Comparison of ENCODE assay signal across 12 cellular contexts in the genomic region with DNA sequence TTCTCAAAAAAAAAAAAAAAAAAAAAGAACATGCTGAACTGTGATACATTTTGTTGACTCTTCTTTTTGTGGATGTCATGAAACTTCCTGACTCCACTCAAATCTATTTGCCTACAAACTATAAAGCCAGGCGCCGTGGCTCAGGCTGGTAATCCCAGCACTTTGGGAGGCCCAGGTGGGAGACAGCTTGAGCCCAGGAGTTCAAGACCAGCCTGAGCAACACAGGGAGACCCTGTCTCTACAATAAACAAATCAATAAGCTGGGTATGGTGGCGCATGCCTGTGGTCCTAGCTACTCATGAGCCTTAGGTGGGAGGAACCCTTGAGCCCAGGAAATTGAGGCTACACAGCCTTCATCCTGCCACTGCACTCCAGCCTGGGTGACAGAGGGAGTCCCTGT. TPM values are rescaled to one million over a fixed set of nuclear protein-coding genes. Genes with fewer than 3 reads are reported as not detected.
DNase-seq lines count a peak whose midpoint lies in the region; ATAC-seq and TF ChIP-seq lines count a peak whose summit lies in the region.
"Had no signal": no experiment of that assay in that cellular context is flagged by ENCODE, and none has a peak within 500 bp of the region (broad histone marks: within the 10 kb centered on the region; RNA-seq: fewer than 3 reads in every experiment).

No MANE protein-coding gene starts in this region.

- H3F3A ChIP-seq in PC-3 (ENCODE audit: low read length, unreplicated experiment) = peaks cover 32% of the 10 kb centered on the region

- H4K91ac ChIP-seq in neuronal stem cell (ENCODE audit: low read depth, low read length, poor library complexity) = no peak overlapping the region

- H2AFZ ChIP-seq in PC-3 (ENCODE audit: low read length) (no peak overlapping the region), neuronal stem cell (ENCODE audit: low read length) (no peak overlapping the region)

- peaks cover 20% of the 10 kb centered on the region for H3K36me3 Mint-ChIP-seq in activated CD4-positive, alpha-beta T cell treated with anti-CD3 and anti-CD28 coated beads, Interleukin-2, amount 10 ng/mL, durations not matched to agents 7 days and 5 days (ENCODE audit: low read depth)
- peaks cover 36% of the 10 kb centered on the region for H3K36me3 Mint-ChIP-seq in nephron (ENCODE audit: low read depth)

- peaks cover 29% of the 10 kb centered on the region for H3K36me3 ChIP-seq in PC-3 (ENCODE audit: low read depth, low read length)
- H3K36me3 ChIP-seq in Peyer's patch = peaks cover 0 to 29% (median 0%) of the 10 kb centered on the region in 3 donors
- peaks cover 34 to 58% of the 10 kb centered on the region in 2 donors for H3K36me3 ChIP-seq in neuronal stem cell (replicated peaks in 1 of 2; ENCODE audit: control insufficient read depth in 2 of 2, insufficient read depth in 2 of 2, low read length in 2 of 2)

- H3K27me3 ChIP-seq in PC-3 (ENCODE audit: low read length) (no peaks in the 10 kb centered on the region), Peyer's patch (no peaks in the 10 kb centered on the region), neuronal stem cell (ENCODE audit: control insufficient read depth in 3 of 3, insufficient read depth in 3 of 3, low read depth in 1 of 3, low read length in 3 of 3) (no peaks in the 10 kb centered on the region)
- H3K27me3 ChIP-seq: body of pancreas had no signal

- no peak overlapping the region for H3K14ac ChIP-seq in neuronal stem cell (ENCODE audit: low read length)

- H2BK120ac ChIP-seq in neuronal stem cell (ENCODE audit: low read depth, low read length) = no peak overlapping the region

- peaks cover 30% of the 10 kb centered on the region for H3K4me1 Mint-ChIP-seq in activated CD4-positive, alpha-beta T cell treated with anti-CD3 and anti-CD28 coated beads, Interleukin-2, amount 10 ng/mL, durations not matched to agents 7 days and 5 days
- peaks cover 7% of the 10 kb centered on the region for H3K4me1 Mint-ChIP-seq in nephron

- 0 out of 2 replicates have a peak overlapping the region, but pooled peaks have one; percentile 37 for H3K27ac ChIP-seq in PC-3 (ENCODE audit: low read length)
- no peak overlapping the region for H3K27ac ChIP-seq in Peyer's patch
- no peak overlapping the region for H3K27ac ChIP-seq in neuronal stem cell (replicated peaks; ENCODE audit: low read length)
- H3K27ac ChIP-seq: body of pancreas had no signal

- H3K79me2 ChIP-seq in PC-3 (ENCODE audit: low read length) = peaks cover 38% of the 10 kb centered on the region

- peak; percentile 3; the same call in 1 of the 2 replicates for ATAC-seq in PC-3
- ATAC-seq: body of pancreas had no signal

- H3K27me3 Mint-ChIP-seq in activated CD4-positive, alpha-beta T cell treated with anti-CD3 and anti-CD28 coated beads, Interleukin-2, amount 10 ng/mL, durations not matched to agents 7 days and 5 days = no peaks in the 10 kb centered on the region
- H3K27me3 Mint-ChIP-seq in nephron (ENCODE audit: low read depth) = no peaks in the 10 kb centered on the region

- no peak overlapping the region for H3K23ac ChIP-seq in neuronal stem cell (ENCODE audit: low read depth, low read length, poor library complexity)

- H3K4me2 ChIP-seq in PC-3 (ENCODE audit: low read length) (no peak overlapping the region), neuronal stem cell (ENCODE audit: insufficient read depth, low read length, poor library complexity, severe bottlenecking) (no peak overlapping the region)

- no peak overlapping the region for H3K18ac ChIP-seq in neuronal stem cell (ENCODE audit: low read length)

- POLR2A ChIA-PET in activated CD4-positive, alpha-beta T cell treated with anti-CD3 and anti-CD28 coated beads, Interleukin-2, amount 10 ng/mL, durations not matched to agents 7 days and 5 days (lab: Charles Lee) = interaction anchor here (1.1 kb wide), 1 partner anchor 19 kb away, joined by 3 read pairs; no protein-coding TSS in a partner anchor
- POLR2A ChIA-PET in PC-3 (lab: Charles Lee; ENCODE audit: unreplicated experiment) = interaction anchor here (0.7 kb wide), 1 partner anchor 18 kb away, joined by 3 read pairs; no protein-coding TSS in a partner anchor

- intact Hi-C loops in PC-3 (cut with micrococcal nuclease) = loop anchor here (5.0 kb wide), 1 partner anchor 69 kb away; no protein-coding TSS in a partner anchor

- no peak overlapping the region for H2AK5ac ChIP-seq in neuronal stem cell (ENCODE audit: low read depth, low read length)

- H2BK12ac ChIP-seq in neuronal stem cell (ENCODE audit: low read length) = no peak overlapping the region

- H3K4me1 ChIP-seq in PC-3 (ENCODE audit: insufficient read depth, low read length) = peaks cover 29% of the 10 kb centered on the region
- H3K4me1 ChIP-seq in Peyer's patch = peaks cover 0 to 29% (median 2%) of the 10 kb centered on the region in 4 donors
- peaks cover 4 to 7% of the 10 kb centered on the region in 2 donors for H3K4me1 ChIP-seq in neuronal stem cell (ENCODE audit: control insufficient read depth in 2 of 2, insufficient read depth in 1 of 2, low read depth in 1 of 2, low read length in 2 of 2)

- H3K9me3 Mint-ChIP-seq in activated CD4-positive, alpha-beta T cell treated with anti-CD3 and anti-CD28 coated beads, Interleukin-2, amount 10 ng/mL, durations not matched to agents 7 days and 5 days = no peaks in the 10 kb centered on the region
- H3K9me3 Mint-ChIP-seq in nephron = no peaks in the 10 kb centered on the region
- H3K9me3 Mint-ChIP-seq: immature natural killer cell had no signal

- H3K4me3 ChIP-seq in PC-3 (ENCODE audit: low read length) = no peak overlapping the region
- no peak overlapping the region for H3K4me3 ChIP-seq in Peyer's patch
- no peak overlapping the region for H3K4me3 ChIP-seq in neuronal stem cell (ENCODE audit: low read length in 2 of 2)
- H3K4me3 ChIP-seq: body of pancreas had no signal

- peaks cover 7% of the 10 kb centered on the region for H3K79me1 ChIP-seq in neuronal stem cell (ENCODE audit: low read depth, low read length)

- no peak for TF ChIP-seq POLR2A in Peyer's patch (IDR thresholded peaks at IDR 0.05)

- no peak for DNase-seq in activated CD4-positive, alpha-beta T cell treated with anti-CD3 and anti-CD28 coated beads, Interleukin-2, amount 10 ng/mL, durations not matched to agents 7 days and 5 days
- DNase-seq in activated CD4-positive, alpha-beta T cell treated with anti-CD3 and anti-CD28 coated beads for 4 hours = no peak
- peak; percentile 45 for DNase-seq in PC-3
- DNase-seq in Peyer's patch = no peak
- no peak for DNase-seq in neuronal stem cell (ENCODE audit: low spot score)
- DNase-seq: activated CD8-positive, alpha-beta memory T cell treated with anti-CD3 and anti-CD28 coated beads, Interleukin-2, amount 50 U/mL, for 48 hours; body of pancreas; effector CD8-positive, alpha-beta T cell; immature natural killer cell; midbrain; stimulated activated CD8-positive, alpha-beta memory T cell treated with anti-CD3 and anti-CD28 coated beads, Interleukin-4, amount 100 ng/mL, for 48 hours had no signal

- peak overlapping the region; percentile 27 for H3K4me3 Mint-ChIP-seq in activated CD4-positive, alpha-beta T cell treated with anti-CD3 and anti-CD28 coated beads, Interleukin-2, amount 10 ng/mL, durations not matched to agents 7 days and 5 days
- peak overlapping the region; percentile 37 to 59 (median 51) for H3K4me3 Mint-ChIP-seq in nephron

- H4K8ac ChIP-seq in neuronal stem cell (ENCODE audit: low read depth, low read length) = no peak overlapping the region

- H4K20me1 ChIP-seq in PC-3 (ENCODE audit: low read length) = no peaks in the 10 kb centered on the region

- no peak overlapping the region for H2BK5ac ChIP-seq in neuronal stem cell (ENCODE audit: low read length)

- no peak overlapping the region for H2BK15ac ChIP-seq in neuronal stem cell (ENCODE audit: low read length)

- peak overlapping the region; percentile 54 for H3K27ac Mint-ChIP-seq in activated CD4-positive, alpha-beta T cell treated with anti-CD3 and anti-CD28 coated beads, Interleukin-2, amount 10 ng/mL, durations not matched to agents 7 days and 5 days
- H3K27ac Mint-ChIP-seq in nephron = peak overlapping the region in 1 of 3 experiments; percentile 37

- BruUV-seq in PC-3 (replicated peaks; lab: Mats Ljungman, UMichigan) = TSS peak; percentile 50

- no peak overlapping the region for H3K4ac ChIP-seq in neuronal stem cell (ENCODE audit: low read length)

- H3K9ac ChIP-seq in PC-3 (ENCODE audit: low read length) = no peak overlapping the region
- no peak overlapping the region for H3K9ac ChIP-seq in neuronal stem cell (ENCODE audit: low read depth, low read length, poor library complexity)

- no CpG with 5 or more reads among the region's 3 CpGs for WGBS in neuronal stem cell (ENCODE audit: extremely low coverage in 2 of 2, insufficient read length in 2 of 2, insufficient replicate concordance in 1 of 2), 2 donors

- CTCF ChIA-PET in activated CD4-positive, alpha-beta T cell treated with anti-CD3 and anti-CD28 coated beads, Interleukin-2, amount 10 ng/mL, durations not matched to agents 7 days and 5 days (lab: Charles Lee) = interaction anchor here (0.6 to 13.8 kb wide), 6 partner anchors 8 to 78 kb away, joined by 3 to 150 read pairs (median 6); no protein-coding TSS in a partner anchor
- CTCF ChIA-PET in PC-3 (lab: Charles Lee) = interaction anchor here (0.7 kb wide), 1 partner anchor 56 kb away, joined by 12 read pairs; no protein-coding TSS in a partner anchor

- TF ChIP-seq CTCF in PC-3 (conservative IDR thresholded peaks at IDR 0.05; ENCODE audit: low read depth, low read length) = no peak
- no peak for TF ChIP-seq CTCF in nephron (IDR thresholded peaks at IDR 0.05; ENCODE audit: unreplicated experiment in 3 of 3)
- TF ChIP-seq CTCF in Peyer's patch (IDR thresholded peaks at IDR 0.05) = no peak

- no peaks in the 10 kb centered on the region for H3K9me3 ChIP-seq in PC-3 (ENCODE audit: low read length)
- H3K9me3 ChIP-seq in Peyer's patch = no peaks in the 10 kb centered on the region
- H3K9me3 ChIP-seq in neuronal stem cell (replicated peaks in 1 of 2; ENCODE audit: control insufficient read depth in 2 of 2, insufficient read depth in 1 of 2, low read depth in 1 of 2, low read length in 2 of 2) = no peaks in the 10 kb centered on the region
- H3K9me3 ChIP-seq: body of pancreas had no signal

- H3K9me2 ChIP-seq in PC-3 (replicated peaks; ENCODE audit: low read length) = no peaks in the 10 kb centered on the region

RNA-seq across cellular contexts. Expression of a gene that starts 1.5 kb away (rescaled TPM):
- total RNA-seq in activated CD4-positive, alpha-beta T cell treated with anti-CD3 and anti-CD28 coated beads, Interleukin-2, amount 10 ng/mL, durations not matched to agents 7 days and 5 days = 10 to 100 TPM; 45.2 to 50.4 TPM
- total RNA-seq in PC-3 (2014; rRNA removed) = 116 and 131 TPM in 2 replicates
- total RNA-seq in Peyer's patch = 100 to 1,000 TPM; 151 to 176 (median 156) TPM
- polyA plus RNA-seq in neuronal stem cell (2013, experiment 1 of 2) = 59.9 TPM
- polyA plus RNA-seq in neuronal stem cell (2013, experiment 2 of 2) = 58.9 TPM

RNA-seq across cellular contexts. Expression of a gene that starts 21.3 kb away (rescaled TPM):
- total RNA-seq in activated CD4-positive, alpha-beta T cell treated with anti-CD3 and anti-CD28 coated beads, Interleukin-2, amount 10 ng/mL, durations not matched to agents 7 days and 5 days = 100 to 1,000 TPM; 277 to 280 TPM
- total RNA-seq in PC-3 (2014; rRNA removed) (674 and 705 TPM in 2 replicates), Peyer's patch (100 to 1,000 TPM; 132 to 261 (median 202) TPM)
- polyA plus RNA-seq in neuronal stem cell (2013, experiment 1 of 2) = 267 TPM
- 277 TPM for polyA plus RNA-seq in neuronal stem cell (2013, experiment 2 of 2)

RNA-seq across cellular contexts. Expression of a gene that starts 23.2 kb away (rescaled TPM):
- total RNA-seq in activated CD4-positive, alpha-beta T cell treated with anti-CD3 and anti-CD28 coated beads, Interleukin-2, amount 10 ng/mL, durations not matched to agents 7 days and 5 days = 10 to 100 TPM; 18.5 to 18.8 TPM
- total RNA-seq in PC-3 (2014; rRNA removed) = 17.0 and 17.3 TPM in 2 replicates
- total RNA-seq in Peyer's patch = 10 to 100 TPM in 3 of 4 donors, 1 to 10 TPM in 1; 4.1 to 27.0 (median 24.1) TPM
- 7.3 TPM for polyA plus RNA-seq in neuronal stem cell (2013, experiment 1 of 2)
- polyA plus RNA-seq in neuronal stem cell (2013, experiment 2 of 2) = 6.9 TPM

RNA-seq across cellular contexts. Expression of a gene that starts 45.2 kb away (rescaled TPM):
- total RNA-seq in activated CD4-positive, alpha-beta T cell treated with anti-CD3 and anti-CD28 coated beads, Interleukin-2, amount 10 ng/mL, durations not matched to agents 7 days and 5 days = 10 to 100 TPM; 11.4 to 12.2 TPM
- 1.2 and 1.6 TPM in 2 replicates for total RNA-seq in PC-3 (2014; rRNA removed)
- 100 to 1,000 TPM in 3 of 4 donors, 10 to 100 TPM in 1; 47.9 to 211 (median 147) TPM for total RNA-seq in Peyer's patch
- polyA plus RNA-seq in neuronal stem cell (2013, experiment 1 of 2) = 7.7 TPM
- polyA plus RNA-seq in neuronal stem cell (2013, experiment 2 of 2) = 7.9 TPM

RNA-seq across cellular contexts. Expression of a gene that starts 49.8 kb away (rescaled TPM):
- total RNA-seq in activated CD4-positive, alpha-beta T cell treated with anti-CD3 and anti-CD28 coated beads, Interleukin-2, amount 10 ng/mL, durations not matched to agents 7 days and 5 days = 100 to 1,000 TPM; 527 to 642 TPM
- total RNA-seq in PC-3 (2014; rRNA removed) (244 and 282 TPM in 2 replicates), Peyer's patch (10 to 100 TPM; 22.5 to 52.8 (median 37.4) TPM)
- polyA plus RNA-seq in neuronal stem cell (2013, experiment 1 of 2) = 507 TPM
- polyA plus RNA-seq in neuronal stem cell (2013, experiment 2 of 2) = 553 TPM
